32 cellular contexts compared by ENCODE assay signal in the genomic region with DNA sequence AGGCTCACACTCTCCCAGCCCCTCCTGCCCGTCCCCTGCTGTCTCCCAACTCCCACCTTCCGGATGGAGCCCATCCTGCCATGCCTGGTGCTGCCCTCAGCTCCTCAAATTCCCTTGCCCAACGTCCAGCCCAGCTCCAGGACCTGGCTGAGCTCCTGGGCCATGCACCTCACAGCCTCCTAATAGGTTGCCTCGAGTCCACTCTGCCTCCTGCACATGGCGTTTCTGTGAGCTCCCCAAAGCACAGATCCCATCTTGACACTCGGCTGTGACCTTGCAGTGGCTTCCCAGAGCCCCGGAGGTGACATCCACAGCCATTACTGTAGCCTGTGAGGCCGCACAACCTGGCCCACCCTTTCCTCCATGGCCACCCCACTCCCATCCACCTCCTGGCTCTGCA.
"Had no signal": no experiment of that assay in that cellular context is flagged by ENCODE, and none has a peak within 500 bp of the region (broad histone marks: within the 10 kb centered on the region; RNA-seq: fewer than 3 reads in every experiment).

No MANE protein-coding gene starts in this region.

- H3K4me2 ChIP-seq: SK-N-SH had no signal

- H3K9ac ChIP-seq: SK-N-SH had no signal

- H3K36me3 Mint-ChIP-seq: activated naive CD4-positive, alpha-beta T cell treated with anti-CD3 and anti-CD28 coated beads, Interleukin-2, amount 50 U/mL, for 24 hours had no signal

- H3K9me3 Mint-ChIP-seq: activated CD4-positive, alpha-beta T cell treated with anti-CD3 and anti-CD28 coated beads, Interleukin-2, amount 10 ng/mL, durations not matched to agents 24 days and 14 days; activated naive CD4-positive, alpha-beta T cell treated with anti-CD3 and anti-CD28 coated beads, Interleukin-2, amount 50 U/mL, for 24 hours; activated T-cell treated with anti-CD3 and anti-CD28 coated beads, Interleukin-2, amount 50 U/mL, for 24 hours; activated T-helper 2 cell treated with anti-CD3 and anti-CD28 coated beads, Interferon-gamma antibody, Interleukin-2, Interleukin-4, amounts not matched to agents 10 μg/mL and 5 μg/mL and 100 μg/mL, durations not matched to agents 14 hours and 24 hours and 36 hours; central memory CD8-positive, alpha-beta T cell; T-helper 1 cell treated with Interleukin-12 subunit alpha and Interleukin-12 subunit beta and Interleukin-4 antibody, amounts not matched to agents 30 μg/mL and 1 μg/mL, for 36 hours; T-helper 2 cell treated with Interferon-gamma antibody and Interleukin-4, amounts not matched to agents 5 μg/mL and 100 μg/mL, for 36 hours had no signal

- H3K4me1 Mint-ChIP-seq: activated CD4-positive, alpha-beta T cell treated with anti-CD3 and anti-CD28 coated beads, Interleukin-2, amount 10 ng/mL, durations not matched to agents 24 days and 14 days; activated naive CD4-positive, alpha-beta T cell treated with anti-CD3 and anti-CD28 coated beads, Interleukin-2, amount 50 U/mL, for 24 hours; central memory CD8-positive, alpha-beta T cell had no signal

- ATAC-seq: activated CD8-positive, alpha-beta T cell treated with anti-CD3 and anti-CD28 coated beads, Interleukin-2, amount 10 ng/mL, durations not matched to agents 7 days and 5 days; PC-3 had no signal

- DNase-seq: activated CD4-positive, alpha-beta T cell treated with anti-CD3 and anti-CD28 coated beads, Interleukin-2, amount 10 ng/mL, durations not matched to agents 24 days and 14 days; activated CD4-positive, alpha-beta T cell treated with anti-CD3 and anti-CD28 coated beads, Interleukin-2, amount 50 U/mL, for 4 hours; activated CD8-positive, alpha-beta T cell treated with anti-CD3 and anti-CD28 coated beads, Interleukin-2, amount 10 ng/mL, durations not matched to agents 7 days and 5 days; activated gamma-delta T cell; activated naive CD4-positive, alpha-beta T cell treated with Interleukin-2 at 50 U/mL for 16 hours; activated T-cell treated with anti-CD3 and anti-CD28 coated beads, Interleukin-2, amount 50 U/mL, for 24 hours; anterior cingulate cortex; brain microvascular endothelial cell; Kasumi-1; KG1; MG63; NCI-H1092; NCI-H1436 treated with DMSO at 0.1 percent for 48 hours; NCI-H1694 treated with DMSO at 0.1 percent for 48 hours; NCI-H2029; NCI-H2107; NCI-H2171; NCI-H510A; NCI-H526; NCI-H748 treated with DMSO at 0.1 percent for 48 hours; NK-92 treated with Interleukin-12 subunit alpha and Interleukin-12 subunit beta, amount 100 ng/mL, for 24 hours; PC-3; Peyer's patch; RPMI8226; SHP77 treated with DMSO at 0.1 percent for 48 hours; SK-N-SH had no signal

- H3K9me3 ChIP-seq: MG63, Peyer's patch, SK-N-SH had no signal

- H3K27me3 Mint-ChIP-seq: activated CD4-positive, alpha-beta T cell treated with anti-CD3 and anti-CD28 coated beads, Interleukin-2, amount 10 ng/mL, durations not matched to agents 24 days and 14 days; activated naive CD4-positive, alpha-beta T cell treated with anti-CD3 and anti-CD28 coated beads, Interleukin-2, amount 50 U/mL, for 24 hours; activated T-cell treated with anti-CD3 and anti-CD28 coated beads, Interleukin-2, amount 50 U/mL, for 24 hours had no signal

- H3K4me3 ChIP-seq: MG63, Peyer's patch, SJSA1 had no signal

- H3K27me3 ChIP-seq: brain microvascular endothelial cell, Peyer's patch, SJSA1 had no signal

- H3K4me3 Mint-ChIP-seq: activated CD4-positive, alpha-beta T cell treated with anti-CD3 and anti-CD28 coated beads, Interleukin-2, amount 10 ng/mL, durations not matched to agents 24 days and 14 days; activated CD8-positive, alpha-beta T cell treated with anti-CD3 and anti-CD28 coated beads, Interleukin-2, amount 10 ng/mL, durations not matched to agents 7 days and 5 days; activated naive CD4-positive, alpha-beta T cell treated with anti-CD3 and anti-CD28 coated beads, Interleukin-2, amount 50 U/mL, for 24 hours; activated T-cell treated with anti-CD3 and anti-CD28 coated beads, Interleukin-2, amount 50 U/mL, for 24 hours; central memory CD8-positive, alpha-beta T cell; T-helper 1 cell treated with Interleukin-12 subunit alpha and Interleukin-12 subunit beta and Interleukin-4 antibody, amounts not matched to agents 30 μg/mL and 1 μg/mL, for 36 hours; T-helper 2 cell treated with Interferon-gamma antibody and Interleukin-4, amounts not matched to agents 5 μg/mL and 100 μg/mL, for 36 hours had no signal

- H3K36me3 ChIP-seq: brain microvascular endothelial cell, MG63, Peyer's patch, SJSA1 had no signal

- H3K27ac Mint-ChIP-seq: activated CD4-positive, alpha-beta T cell treated with anti-CD3 and anti-CD28 coated beads, Interleukin-2, amount 10 ng/mL, durations not matched to agents 24 days and 14 days; activated CD8-positive, alpha-beta T cell treated with anti-CD3 and anti-CD28 coated beads, Interleukin-2, amount 10 ng/mL, durations not matched to agents 7 days and 5 days; activated naive CD4-positive, alpha-beta T cell treated with anti-CD3 and anti-CD28 coated beads, Interleukin-2, amount 50 U/mL, for 24 hours; activated T-cell treated with anti-CD3 and anti-CD28 coated beads, Interleukin-2, amount 50 U/mL, for 24 hours; activated T-helper 2 cell treated with anti-CD3 and anti-CD28 coated beads, Interferon-gamma antibody, Interleukin-2, Interleukin-4, amounts not matched to agents 10 μg/mL and 5 μg/mL and 100 μg/mL, durations not matched to agents 14 hours and 24 hours and 36 hours; T-helper 1 cell treated with Interleukin-12 subunit alpha and Interleukin-12 subunit beta and Interleukin-4 antibody, amounts not matched to agents 30 μg/mL and 1 μg/mL, for 36 hours; T-helper 2 cell treated with Interferon-gamma antibody and Interleukin-4, amounts not matched to agents 5 μg/mL and 100 μg/mL, for 36 hours had no signal

- H3K4me1 ChIP-seq: Peyer's patch, SJSA1 had no signal

- H3K27ac ChIP-seq: brain microvascular endothelial cell, Peyer's patch, SJSA1 had no signal
